In the genomic region with DNA sequence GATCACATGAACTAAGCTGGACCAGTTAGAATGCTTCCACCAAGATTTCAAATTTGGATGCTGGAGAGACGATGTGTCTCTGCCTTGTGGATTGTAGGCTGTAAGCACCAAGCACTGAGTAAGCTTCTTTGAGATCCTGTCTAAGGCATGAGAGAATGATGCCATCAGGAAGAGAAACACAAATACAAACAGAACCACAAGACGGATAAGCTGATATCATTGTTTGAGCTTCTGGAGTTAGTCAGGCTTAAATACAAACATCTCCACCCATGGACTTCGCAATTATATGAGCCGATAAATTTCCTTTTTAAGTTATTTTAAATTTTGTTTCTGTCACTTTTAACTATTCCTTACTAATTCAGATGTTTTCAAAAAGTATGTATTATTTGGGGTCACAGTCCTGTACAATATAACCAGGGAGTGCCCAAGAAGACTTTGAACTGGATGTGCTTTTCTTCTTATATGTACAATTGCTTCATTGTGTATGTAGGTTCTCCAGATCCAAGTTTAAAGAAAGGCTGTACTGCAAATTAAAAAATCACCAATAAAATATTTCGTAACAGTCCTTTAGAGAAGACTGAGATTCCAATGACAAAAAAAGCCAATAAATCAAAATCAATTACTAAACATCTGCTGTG, we compare ENCODE assay signal across 20 cellular contexts.
DNase-seq lines count a peak whose midpoint lies in the region; ATAC-seq, FAIRE-seq and TF ChIP-seq lines count a peak whose summit lies in the region.
"Had no signal": no experiment of that assay in that cellular context is flagged by ENCODE, and none has a peak within 500 bp of the region (broad histone marks: within the 10 kb centered on the region; RNA-seq: fewer than 3 reads in every experiment).

No MANE protein-coding gene starts in this region.

- peaks cover 0 to 2% (median 0%) of the 10 kb centered on the region in 5 donors for H3K9me3 Mint-ChIP-seq in CD8-positive, alpha-beta memory T cell
- H3K9me3 Mint-ChIP-seq: activated naive CD4-positive, alpha-beta T cell treated with anti-CD3 and anti-CD28 coated beads, Interleukin-2, amount 10 ng/mL, durations not matched to agents 7 days and 5 days had no signal

- no peak for ATAC-seq in HG02938 (IDR thresholded peaks at IDR 0.05; ENCODE audit: unreplicated experiment)
- ATAC-seq: activated CD8-positive, alpha-beta memory T cell treated with anti-CD3 and anti-CD28 coated beads, Interleukin-2, amount 10 ng/mL, durations not matched to agents 7 days and 5 days; HepG2; left cardiac atrium; naive thymus-derived CD4-positive, alpha-beta T cell had no signal

- BruUV-seq in PC-9 (replicated peaks; lab: Mats Ljungman, UMichigan), result no TSS peak

- POLR2A ChIA-PET in PC-9 (lab: Charles Lee; ENCODE audit: unreplicated experiment), result no interaction called here
- POLR2A ChIA-PET in CD8-positive, alpha-beta memory T cell (lab: Charles Lee), result no interaction called here

- CTCF ChIA-PET in PC-9 (lab: Charles Lee), result no interaction called here
- CTCF ChIA-PET in CD8-positive, alpha-beta memory T cell (lab: Charles Lee), result no interaction called here

- H2AFZ ChIP-seq in PC-9 (peak overlapping the region; percentile 28; the same call in 1 of the 2 replicates), osteoblast (ENCODE audit: low read length) (peak overlapping the region; percentile 16)

- H3K27me3 ChIP-seq in PC-9 (ENCODE audit: insufficient read depth, low read depth), result no peaks in the 10 kb centered on the region
- no peaks in the 10 kb centered on the region for H3K27me3 ChIP-seq in osteoblast (ENCODE audit: insufficient read depth, low read length)
- no peaks in the 10 kb centered on the region for H3K27me3 ChIP-seq in CD8-positive, alpha-beta memory T cell (ENCODE audit: insufficient read depth, low read length, poor library complexity, severe bottlenecking)
- H3K27me3 ChIP-seq: thyroid gland had no signal

- H3K4me3 ChIP-seq in PC-9 (peak overlapping the region; percentile 12; the same call in 1 of the 2 replicates), epithelial cell of esophagus (ENCODE audit: low read length) (no peak overlapping the region), osteoblast (ENCODE audit: insufficient read depth, low read length) (no peak overlapping the region)
- H3K4me3 ChIP-seq in CD8-positive, alpha-beta memory T cell (ENCODE audit: low read length), result no peak overlapping the region
- H3K4me3 ChIP-seq: thyroid gland had no signal

- intact Hi-C loops in PC-9 (cut with micrococcal nuclease; ENCODE audit: unreplicated experiment), result loop anchor here (5.0 kb wide), 1 partner anchor 315 kb away; no protein-coding TSS in a partner anchor

- H3K36me3 Mint-ChIP-seq in CD8-positive, alpha-beta memory T cell, result no peaks in the 10 kb centered on the region
- H3K36me3 Mint-ChIP-seq: activated CD8-positive, alpha-beta memory T cell treated with anti-CD3 and anti-CD28 coated beads, Interleukin-2, amount 10 ng/mL, durations not matched to agents 7 days and 5 days; activated naive CD4-positive, alpha-beta T cell treated with anti-CD3 and anti-CD28 coated beads, Interleukin-2, amount 10 ng/mL, durations not matched to agents 7 days and 5 days had no signal

- no peak for TF ChIP-seq CTCF in PC-9 (conservative IDR thresholded peaks at IDR 0.05)
- no peak for TF ChIP-seq CTCF in epithelial cell of esophagus (IDR thresholded peaks at IDR 0.05; ENCODE audit: insufficient read depth, low read depth, low read length, missing control alignments)
- TF ChIP-seq CTCF in osteoblast (IDR thresholded peaks at IDR 0.05; ENCODE audit: extremely low read depth, low read depth, low read length), result no peak

- DNase-seq in EL (peak; percentile 13), PC-9 (peak in 1 of 2 experiments; percentile 87), epithelial cell of esophagus (ENCODE audit: low read depth) (peak; percentile 90), osteoblast (ENCODE audit: insufficient read length, low spot score, missing footprints) (peak; percentile 42), frontal cortex (ENCODE audit: low spot score in 2 of 2) (no peak), T-helper 9 cell (no peak)
- no peak for DNase-seq in CD8-positive, alpha-beta memory T cell
- DNase-seq: activated CD8-positive, alpha-beta memory T cell treated with anti-CD3 and anti-CD28 coated beads, Interleukin-2, amount 10 ng/mL, durations not matched to agents 7 days and 5 days; activated naive CD4-positive, alpha-beta T cell treated with anti-CD3 and anti-CD28 coated beads, Interleukin-2, amount 10 ng/mL, durations not matched to agents 7 days and 5 days; C1 segment of cervical spinal cord; caudate nucleus; left cardiac atrium; naive thymus-derived CD4-positive, alpha-beta T cell; NCI-H1092 treated with DMSO at 0.1 percent for 48 hours; stimulated activated CD4-positive, alpha-beta T cell treated with anti-CD3 and anti-CD28 coated beads, Interleukin-1b, Interleukin-23, amount 100 ng/mL, for 48 hours; stimulated activated CD8-positive, alpha-beta memory T cell treated with anti-CD3 and anti-CD28 coated beads, Interleukin-4, amount 100 ng/mL, for 48 hours; thyroid gland had no signal

- peaks cover 13% of the 10 kb centered on the region; the same call in 1 of the 2 replicates for H3F3A ChIP-seq in PC-9 (ENCODE audit: insufficient read depth, low read depth)

- H3K27ac ChIP-seq in PC-9 (peak overlapping the region; percentile 59), osteoblast (ENCODE audit: low read depth, low read length) (peak overlapping the region; percentile 2)
- H3K27ac ChIP-seq in CD8-positive, alpha-beta memory T cell (ENCODE audit: low read depth, low read length), result no peak overlapping the region
- H3K27ac ChIP-seq: thyroid gland had no signal

- H3K4me2 ChIP-seq in PC-9 (peak overlapping the region; percentile 65), osteoblast (ENCODE audit: insufficient read depth, low read length) (peak overlapping the region; percentile 3)

- no peaks in the 10 kb centered on the region for H3K4me1 Mint-ChIP-seq in CD8-positive, alpha-beta memory T cell
- H3K4me1 Mint-ChIP-seq: activated CD8-positive, alpha-beta memory T cell treated with anti-CD3 and anti-CD28 coated beads, Interleukin-2, amount 10 ng/mL, durations not matched to agents 7 days and 5 days; activated naive CD4-positive, alpha-beta T cell treated with anti-CD3 and anti-CD28 coated beads, Interleukin-2, amount 10 ng/mL, durations not matched to agents 7 days and 5 days; naive thymus-derived CD4-positive, alpha-beta T cell had no signal

- no peak overlapping the region for H3K27ac Mint-ChIP-seq in CD8-positive, alpha-beta memory T cell
- H3K27ac Mint-ChIP-seq: activated CD8-positive, alpha-beta memory T cell treated with anti-CD3 and anti-CD28 coated beads, Interleukin-2, amount 10 ng/mL, durations not matched to agents 7 days and 5 days; activated naive CD4-positive, alpha-beta T cell treated with anti-CD3 and anti-CD28 coated beads, Interleukin-2, amount 10 ng/mL, durations not matched to agents 7 days and 5 days; naive thymus-derived CD4-positive, alpha-beta T cell had no signal

- no peaks in the 10 kb centered on the region for H3K79me2 ChIP-seq in PC-9 (ENCODE audit: low read depth)
- H3K79me2 ChIP-seq in osteoblast (ENCODE audit: insufficient read depth, low read length), result no peaks in the 10 kb centered on the region

- H3K36me3 ChIP-seq in PC-9 (ENCODE audit: low read depth), result no peaks in the 10 kb centered on the region
- H3K36me3 ChIP-seq in osteoblast (ENCODE audit: insufficient read depth, low read length), result no peaks in the 10 kb centered on the region
- no peaks in the 10 kb centered on the region for H3K36me3 ChIP-seq in CD8-positive, alpha-beta memory T cell (ENCODE audit: insufficient read depth, low read length)
- H3K36me3 ChIP-seq: thyroid gland had no signal

- no peak for FAIRE-seq in frontal cortex (lab: Jason Lieb, UNC)
- FAIRE-seq: G401.6, HepG2 had no signal

- no peaks in the 10 kb centered on the region for H4K20me1 ChIP-seq in PC-9 (ENCODE audit: insufficient read depth)
- H4K20me1 ChIP-seq in osteoblast (ENCODE audit: insufficient read depth, low read length), result no peaks in the 10 kb centered on the region

- no peak overlapping the region for H3K4me3 Mint-ChIP-seq in CD8-positive, alpha-beta memory T cell
- H3K4me3 Mint-ChIP-seq: activated CD8-positive, alpha-beta memory T cell treated with anti-CD3 and anti-CD28 coated beads, Interleukin-2, amount 10 ng/mL, durations not matched to agents 7 days and 5 days; activated naive CD4-positive, alpha-beta T cell treated with anti-CD3 and anti-CD28 coated beads, Interleukin-2, amount 10 ng/mL, durations not matched to agents 7 days and 5 days; naive thymus-derived CD4-positive, alpha-beta T cell had no signal

- no peaks in the 10 kb centered on the region for H3K9me2 ChIP-seq in PC-9 (ENCODE audit: insufficient read depth)

- H3K4me1 ChIP-seq in PC-9 (replicated peaks; ENCODE audit: insufficient read depth) (peaks cover 16% of the 10 kb centered on the region), osteoblast (ENCODE audit: insufficient read depth, low read length) (peaks cover 29% of the 10 kb centered on the region)
- no peaks in the 10 kb centered on the region for H3K4me1 ChIP-seq in CD8-positive, alpha-beta memory T cell (ENCODE audit: insufficient read depth, low read length)
- H3K4me1 ChIP-seq: thyroid gland had no signal

- H3K27me3 Mint-ChIP-seq in CD8-positive, alpha-beta memory T cell, result peaks cover 0 to 1% of the 10 kb centered on the region in 2 donors
- H3K27me3 Mint-ChIP-seq: activated CD8-positive, alpha-beta memory T cell treated with anti-CD3 and anti-CD28 coated beads, Interleukin-2, amount 10 ng/mL, durations not matched to agents 7 days and 5 days; activated naive CD4-positive, alpha-beta T cell treated with anti-CD3 and anti-CD28 coated beads, Interleukin-2, amount 10 ng/mL, durations not matched to agents 7 days and 5 days; naive thymus-derived CD4-positive, alpha-beta T cell had no signal

- 0 out of 2 replicates have a peak, but pooled peaks cover 5% of the 10 kb centered on the region for H3K9me3 ChIP-seq in PC-9 (ENCODE audit: insufficient read depth, low read depth)
- no peaks in the 10 kb centered on the region for H3K9me3 ChIP-seq in osteoblast (ENCODE audit: low read depth, low read length)
- no peaks in the 10 kb centered on the region for H3K9me3 ChIP-seq in CD8-positive, alpha-beta memory T cell (ENCODE audit: low read length)
- H3K9me3 ChIP-seq: thyroid gland had no signal

Comparison
In these comparisons a context has a peak if more than half of its experiments do, and no peak if none do; other contexts are left out.
1. DNase-seq: peak in EL (single experiment), epithelial cell of esophagus (single experiment) and osteoblast (single experiment); none in frontal cortex (0 of 2), T-helper 9 cell (single experiment) and CD8-positive, alpha-beta memory T cell (0 of 5).